In genomic region chr20:58236612-58237317, GRCh38 we compare ENCODE assay signal across 8 cellular contexts. TPM values are rescaled to one million over a fixed set of nuclear protein-coding genes. Genes with fewer than 3 reads are reported as not detected.
DNase-seq lines count a peak whose midpoint lies in the region; ATAC-seq, FAIRE-seq and TF ChIP-seq lines count a peak whose summit lies in the region.

No MANE protein-coding gene starts in this region.

- no peaks in the 10 kb centered on the region for H3K27me3 ChIP-seq in left lung

- TF ChIP-seq EP300 in A549 (IDR thresholded peaks at IDR 0.05) = no peak

- H3K9me3 ChIP-seq in A549 = no peaks in the 10 kb centered on the region
- no peaks in the 10 kb centered on the region for H3K9me3 ChIP-seq in left lung

- intact Hi-C loops in left lung (cut with DNase I) = loop anchor here in 1 of 2 donors (10.0 kb wide), 1 partner anchor 408 kb away; no protein-coding TSS in a partner anchor

- DNase-seq in A549 (ENCODE audit: low read depth in 1 of 2, low spot score in 1 of 2) (peak; percentile 67 to 84), GM18507 (ENCODE audit: extremely low spot score, insufficient read length, low read depth) (peak; percentile 67), NCI-H345 treated with DMSO at 0.1 percent for 48 hours (lab: John Stamatoyannopoulos, UW; ENCODE audit: unreplicated experiment) (peak; percentile 67), dedifferentiated amniotic fluid mesenchymal stem cell (ENCODE audit: extremely low spot score) (peak; percentile 36), left lung (peak; percentile 68 to 95)
- peak; percentile 93 for DNase-seq in activated CD4-positive, alpha-beta T cell treated with anti-CD3 and anti-CD28 coated beads for 48 hours
- peak; percentile 92 to 93 for DNase-seq in stimulated activated CD4-positive, alpha-beta T cell treated with anti-CD3 and anti-CD28 coated beads, Interleukin-2, amount 100 ng/mL, for 24 hours

- FAIRE-seq in A549 (lab: Jason Lieb, UNC) (no peak), GM18507 (lab: Jason Lieb, UNC) (peak; percentile 79)

- POLR2A ChIA-PET in A549 (lab: Yijun Ruan, JAX) = no interaction called here

- H3K27ac ChIP-seq in A549 = peak overlapping the region; percentile 52 to 74; a peak in 5 of 6 replicates
- H3K27ac ChIP-seq in left lung = peak overlapping the region in 1 of 2 donors; percentile 21

- TF ChIP-seq CTCF in A549 (IDR thresholded peaks at IDR 0.05) (peak; percentile 93), left lung (IDR thresholded peaks at IDR 0.05) (peak; percentile 96)

- TF ChIP-seq POLR2A in A549 (IDR thresholded peaks at IDR 0.05; ENCODE audit: low read length) = no peak

- H3K4me3 ChIP-seq in A549 = peak overlapping the region; percentile 53
- peak overlapping the region; percentile 41 for H3K4me3 ChIP-seq in left lung

- peaks cover 0 to 36% of the 10 kb centered on the region in 2 donors for H3K36me3 ChIP-seq in left lung

- 2% methylated on average over 39 of the region's 43 CpGs for WGBS in A549 (ENCODE audit: missing lambda C conversion rate)

- peak; percentile 94 to 95 for ATAC-seq in A549
- peak; percentile 71 for ATAC-seq in HG03097 (IDR thresholded peaks at IDR 0.05; ENCODE audit: low FRiP score, unreplicated experiment)
- ATAC-seq in left lung = peak; percentile 98

- peak; percentile 89 to 93 for TF ChIP-seq RAD21 in A549 (conservative IDR thresholded peaks at IDR 0.05 in 1 of 2, IDR thresholded peaks at IDR 0.05 in 1 of 2)

- peaks cover 4% of the 10 kb centered on the region; the same call in 1 of the 3 replicates for H3K4me1 ChIP-seq in A549
- peaks cover 0 to 13% of the 10 kb centered on the region in 2 donors for H3K4me1 ChIP-seq in left lung

- H3K4me2 ChIP-seq in A549 = peak overlapping the region; percentile 93

- CTCF ChIA-PET in A549 (lab: Yijun Ruan, JAX) = interaction anchor here (0.7 to 6.2 kb wide), 41 partner anchors 10 to 856 kb away, joined by 3 to 60 read pairs (median 3); partner anchors contain the start of genes NPEPL1, STX16 and VAPB

TF ChIP-seq in A549, 52 proteins besides CTCF, POLR2A, EP300 and RAD21 (continues in another document):
- TF ChIP-seq KDM5A (IDR thresholded peaks at IDR 0.05) (peak; percentile 68), FOXS1 (CRISPR knock-in tag; IDR thresholded peaks at IDR 0.05) (no peak), RNF2 (IDR thresholded peaks at IDR 0.05; ENCODE audit: borderline replicate concordance, low read depth) (no peak), CBX8 (IDR thresholded peaks at IDR 0.05) (no peak), PBX3 (IDR thresholded peaks at IDR 0.05) (no peak), CBX2 (IDR thresholded peaks at IDR 0.05; ENCODE audit: borderline replicate concordance, low read depth) (no peak), HOXA7 (CRISPR knock-in tag; IDR thresholded peaks at IDR 0.05) (no peak), BCL3 (IDR thresholded peaks at IDR 0.05) (no peak), NPAS2 (CRISPR knock-in tag; IDR thresholded peaks at IDR 0.05; ENCODE audit: borderline replicate concordance) (no peak), ZFP36 (IDR thresholded peaks at IDR 0.05; ENCODE audit: borderline replicate concordance, partially characterized antibody) (no peak), ELK1 (IDR thresholded peaks at IDR 0.05; ENCODE audit: low read depth, low read length) (no peak), ZC3H11A (IDR thresholded peaks at IDR 0.05) (no peak), ZNF302 (CRISPR knock-in tag; IDR thresholded peaks at IDR 0.05) (no peak), USF2 (IDR thresholded peaks at IDR 0.05) (no peak), CEBPB (IDR thresholded peaks at IDR 0.05) (no peak), EHF (CRISPR knock-in tag; IDR thresholded peaks at IDR 0.05) (no peak), HES2 (IDR thresholded peaks at IDR 0.05) (no peak), TFCP2L1 (CRISPR knock-in tag; IDR thresholded peaks at IDR 0.05) (no peak), MAX (IDR thresholded peaks at IDR 0.05) (peak; percentile 95), ATOH8 (CRISPR knock-in tag; IDR thresholded peaks at IDR 0.05; ENCODE audit: low read depth) (0 out of 2 replicates have a peak, but pooled peaks have one; percentile 31), E2F6 (IDR thresholded peaks at IDR 0.05; ENCODE audit: borderline replicate concordance, low read depth) (peak; percentile 89; the same call in 1 of the 2 replicates), PHF8 (IDR thresholded peaks at IDR 0.05; ENCODE audit: borderline replicate concordance, low read depth) (no peak), RFX5 (IDR thresholded peaks at IDR 0.05) (no peak), NFE2L2 (conservative IDR thresholded peaks at IDR 0.05; ENCODE audit: low read length) (no peak), NR3C1 (IDR thresholded peaks at IDR 0.05) (no peak)

RNA-seq across cellular contexts. Expression of gene ANKRD60, which starts 8.3 kb away (rescaled TPM):
- polyA plus RNA-seq in A549 (2011; rRNA removed) = not detected in 2 replicates
- polyA plus RNA-seq in A549 (2012; cell fraction: cytosol; rRNA removed) = not detected in 2 replicates
- polyA plus RNA-seq in A549 (2012; cell fraction: nucleus; rRNA removed) = not detected in 2 replicates
- not detected in 3 replicates for polyA plus RNA-seq in A549 (2017; fragmentation: RNase III; extraction: RNeasy Plus Mini Kit Qiagen cat#74134 plus additional on column Dnase treatment)
- polyA minus RNA-seq in A549 (2011; rRNA and poly(A)+ RNA removed) = not detected in 2 replicates
- not detected for total RNA-seq in left lung

Comparison
In these comparisons a context has a peak if more than half of its experiments do, and no peak if none do; other contexts are left out.
1. DNase-seq: peak in every context shown above with its lines; median percentile 93 in activated CD4-positive, alpha-beta T cell treated with anti-CD3 and anti-CD28 coated beads for 48 hours; 92 in stimulated activated CD4-positive, alpha-beta T cell treated with anti-CD3 and anti-CD28 coated beads, Interleukin-2, amount 100 ng/mL, for 24 hours; 82 in left lung; 76 in A549; 67 in GM18507; 67 in NCI-H345 treated with DMSO at 0.1 percent for 48 hours; 36 in dedifferentiated amniotic fluid mesenchymal stem cell.